ENCODE assay signal across 1 cellular context in genomic region chr12:7130791-7131501, GRCh38.
TF ChIP-seq lines count a peak whose summit lies in the region.

No MANE protein-coding gene starts in this region.

TF ChIP-seq in HepG2, 621 proteins besides CTCF, POLR2A, EP300 and RAD21 (continues in another document):
- no peak for TF ChIP-seq MTF2 (CRISPR knock-in tag; IDR thresholded peaks at IDR 0.05; ENCODE audit: borderline replicate concordance)
- no peak for TF ChIP-seq ZNF552 (CRISPR knock-in tag; IDR thresholded peaks at IDR 0.05; ENCODE audit: borderline replicate concordance)
- no peak for TF ChIP-seq RNF2 (conservative IDR thresholded peaks at IDR 0.05; ENCODE audit: low read depth)
- TF ChIP-seq ARID5B (CRISPR knock-in tag; IDR thresholded peaks at IDR 0.05): no peak
- no peak for TF ChIP-seq MYPOP (CRISPR knock-in tag; IDR thresholded peaks at IDR 0.05)
- no peak for TF ChIP-seq ZSCAN5A (CRISPR knock-in tag; IDR thresholded peaks at IDR 0.05; ENCODE audit: borderline replicate concordance)
- no peak for TF ChIP-seq GMEB1 (CRISPR knock-in tag; IDR thresholded peaks at IDR 0.05; ENCODE audit: borderline replicate concordance)
- no peak for TF ChIP-seq SMAD3 (CRISPR knock-in tag; IDR thresholded peaks at IDR 0.05)
- no peak for TF ChIP-seq HNF4A (CRISPR knock-in tag; IDR thresholded peaks at IDR 0.05)
- no peak for TF ChIP-seq MAX (IDR thresholded peaks at IDR 0.05)
- peak; percentile 20 for TF ChIP-seq HNRNPLL (IDR thresholded peaks at IDR 0.05; ENCODE audit: low read depth, low read length, poor library complexity, severe bottlenecking)
- TF ChIP-seq ZNF343 (CRISPR knock-in tag; IDR thresholded peaks at IDR 0.05): 0 out of 2 replicates have a peak, but pooled peaks have one; percentile 11
- no peak for TF ChIP-seq NR2C2 (CRISPR knock-in tag; IDR thresholded peaks at IDR 0.05; ENCODE audit: borderline replicate concordance)
- TF ChIP-seq SP5 (CRISPR knock-in tag; IDR thresholded peaks at IDR 0.05; ENCODE audit: borderline replicate concordance, low read depth): peak; percentile 71
- TF ChIP-seq ZBTB7A (CRISPR knock-in tag; IDR thresholded peaks at IDR 0.05): no peak
- no peak for TF ChIP-seq CENPBD1 (CRISPR knock-in tag; IDR thresholded peaks at IDR 0.05; ENCODE audit: borderline replicate concordance, low read depth)
- no peak for TF ChIP-seq HNF1A (IDR thresholded peaks at IDR 0.05; ENCODE audit: low read depth)
- TF ChIP-seq HNF1A (CRISPR knock-in tag; IDR thresholded peaks at IDR 0.05; ENCODE audit: borderline replicate concordance): 0 out of 2 replicates have a peak, but pooled peaks have one; percentile 34
- peak; percentile 20; the same call in 1 of the 2 replicates for TF ChIP-seq NCOA1 (CRISPR knock-in tag; IDR thresholded peaks at IDR 0.05)
- peak; percentile 49 for TF ChIP-seq ZNF687 (CRISPR knock-in tag; IDR thresholded peaks at IDR 0.05)
- no peak for TF ChIP-seq TOPORS (CRISPR knock-in tag; IDR thresholded peaks at IDR 0.05)
- TF ChIP-seq ZBTB38 (CRISPR knock-in tag; IDR thresholded peaks at IDR 0.05): no peak
- no peak for TF ChIP-seq CBX1 (IDR thresholded peaks at IDR 0.05; ENCODE audit: low read depth)
- TF ChIP-seq PBX3 (CRISPR knock-in tag; IDR thresholded peaks at IDR 0.05; ENCODE audit: borderline replicate concordance): no peak
- no peak for TF ChIP-seq ZBTB44 (CRISPR knock-in tag; IDR thresholded peaks at IDR 0.05)
- no peak for TF ChIP-seq ATF5 (CRISPR knock-in tag; IDR thresholded peaks at IDR 0.05; ENCODE audit: low read depth)
- no peak for TF ChIP-seq ZNF790 (CRISPR knock-in tag; IDR thresholded peaks at IDR 0.05; ENCODE audit: borderline replicate concordance)
- no peak for TF ChIP-seq SMYD3 (CRISPR knock-in tag; IDR thresholded peaks at IDR 0.05)
- TF ChIP-seq DRAP1 (CRISPR knock-in tag; IDR thresholded peaks at IDR 0.05): no peak
- peak; percentile 60; the same call in 1 of the 2 replicates for TF ChIP-seq ZNF292 (CRISPR knock-in tag; IDR thresholded peaks at IDR 0.05; ENCODE audit: borderline replicate concordance, low read depth)
- 0 out of 2 replicates have a peak, but pooled peaks have one; percentile 15 for TF ChIP-seq HOMEZ (CRISPR knock-in tag; IDR thresholded peaks at IDR 0.05; ENCODE audit: low read depth)
